8 cellular contexts compared by ENCODE assay signal in genomic region chr9:134778841-134779411, GRCh38.
DNase-seq lines count a peak whose midpoint lies in the region; ATAC-seq and TF ChIP-seq lines count a peak whose summit lies in the region.

No MANE protein-coding gene starts in this region.

- peak; percentile 25 for DNase-seq in SKM-1 treated with dmso at 0.1 percent for 144 hours (lab: John Stamatoyannopoulos, UW; ENCODE audit: unreplicated experiment)
- no peak for DNase-seq in SKM-1 (lab: John Stamatoyannopoulos, UW; ENCODE audit: unreplicated experiment)
- peak; percentile 61 for DNase-seq in RPMI8226
- DNase-seq in foreskin keratinocyte = peak in 1 of 2 donors; percentile 63
- DNase-seq in psoas muscle = peak in 1 of 2 donors; percentile 65
- no peak for DNase-seq in epidermal melanocyte (ENCODE audit: insufficient read length, low spot score)

- intact Hi-C loops in psoas muscle (cut with DNase I) = loop anchor here in 1 of 2 donors (2.0 kb wide), 1 partner anchor 204 kb away; no protein-coding TSS in a partner anchor

- ATAC-seq in foreskin keratinocyte = peak; percentile 58
- ATAC-seq in psoas muscle = peak; percentile 44 to 77 (median 72)
- no peak for ATAC-seq in GM18868 (IDR thresholded peaks at IDR 0.05; ENCODE audit: unreplicated experiment)
- no peak for ATAC-seq in GM21447 (IDR thresholded peaks at IDR 0.05; ENCODE audit: unreplicated experiment)

- H3K4me1 ChIP-seq in foreskin keratinocyte = no peaks in the 10 kb centered on the region
- no peaks in the 10 kb centered on the region for H3K4me1 ChIP-seq in psoas muscle

- H3K36me3 ChIP-seq in psoas muscle (ENCODE audit: insufficient read depth in 1 of 2, low read depth in 1 of 2) = no peaks in the 10 kb centered on the region

- 36 to 40% (median 39%) methylated on average over 15 to 17 of the region's 17 CpGs for WGBS in psoas muscle, 3 donors

- H3K9me3 ChIP-seq in psoas muscle = no peaks in the 10 kb centered on the region

- H3K27ac ChIP-seq in foreskin keratinocyte = no peak overlapping the region
- H3K27ac ChIP-seq in psoas muscle = no peak overlapping the region

- TF ChIP-seq CTCF in foreskin keratinocyte (conservative IDR thresholded peaks at IDR 0.05) (peak; percentile 70), psoas muscle (IDR thresholded peaks at IDR 0.05) (peak; percentile 56)

- no peak overlapping the region for H3K4me3 ChIP-seq in psoas muscle

- H3K27me3 ChIP-seq in foreskin keratinocyte = peaks cover 21% of the 10 kb centered on the region
- peaks cover 0 to 17% (median 10%) of the 10 kb centered on the region in 3 donors for H3K27me3 ChIP-seq in psoas muscle (ENCODE audit: insufficient read depth in 3 of 3, low read length in 2 of 3)

Comparison
In these comparisons a context has a peak if more than half of its experiments do, and no peak if none do; other contexts are left out.
1. DNase-seq: peak in SKM-1 treated with dmso at 0.1 percent for 144 hours (single experiment) and RPMI8226 (single experiment); none in SKM-1 (single experiment) and epidermal melanocyte (single experiment).
2. ATAC-seq: peak in foreskin keratinocyte (single experiment) and psoas muscle (4 of 4); none in GM18868 (single experiment) and GM21447 (single experiment).